1 cellular context compared by ENCODE assay signal in the genomic region with DNA sequence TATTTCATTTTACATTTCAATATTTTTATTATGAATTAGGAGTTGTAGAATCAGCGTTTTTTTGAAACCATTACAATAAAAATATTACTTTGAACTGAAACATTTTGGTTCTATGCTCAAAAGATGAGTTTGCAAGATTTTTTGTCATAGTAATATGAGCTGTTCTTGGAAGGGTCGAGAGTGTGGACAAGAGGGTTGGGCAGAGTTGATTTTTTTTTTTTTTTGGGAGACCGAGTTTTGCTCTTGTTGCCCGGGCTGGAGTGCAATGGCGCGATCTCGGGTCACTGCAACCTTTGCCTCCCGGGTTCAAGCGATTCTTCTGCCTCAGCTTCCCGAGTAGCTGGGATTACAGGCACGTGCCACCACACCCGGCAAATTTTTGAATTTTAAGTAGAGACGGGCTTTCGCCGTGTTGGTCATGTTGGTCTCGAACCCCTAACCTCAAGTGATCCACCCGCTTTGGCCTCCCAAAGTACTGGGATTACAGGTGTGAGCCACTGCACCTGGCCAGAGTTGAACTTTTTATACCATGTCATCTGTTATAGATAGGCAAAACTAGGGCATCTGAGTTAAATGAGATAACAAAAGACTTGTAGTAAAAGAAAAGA.
TF ChIP-seq lines count a peak whose summit lies in the region.

No MANE protein-coding gene starts in this region.

TF ChIP-seq in GM23338, 12 proteins besides CTCF, POLR2A, EP300 and RAD21 (continued from another document):
- TF ChIP-seq POLR2AphosphoS5 (IDR thresholded peaks at IDR 0.05; ENCODE audit: low read depth) = no peak
- TF ChIP-seq ETS1 (IDR thresholded peaks at IDR 0.05) = no peak
- TF ChIP-seq CREB1 (CRISPR knock-in tag; IDR thresholded peaks at IDR 0.05; ENCODE audit: low read depth) = no peak
- no peak for TF ChIP-seq JUNB (IDR thresholded peaks at IDR 0.05; ENCODE audit: unreplicated experiment)
- TF ChIP-seq ZNF331 (CRISPR knock-in tag; IDR thresholded peaks at IDR 0.05; ENCODE audit: low read depth) = no peak
- no peak for TF ChIP-seq ZNF462 (CRISPR knock-in tag; IDR thresholded peaks at IDR 0.05)
- TF ChIP-seq, protein P1, sequence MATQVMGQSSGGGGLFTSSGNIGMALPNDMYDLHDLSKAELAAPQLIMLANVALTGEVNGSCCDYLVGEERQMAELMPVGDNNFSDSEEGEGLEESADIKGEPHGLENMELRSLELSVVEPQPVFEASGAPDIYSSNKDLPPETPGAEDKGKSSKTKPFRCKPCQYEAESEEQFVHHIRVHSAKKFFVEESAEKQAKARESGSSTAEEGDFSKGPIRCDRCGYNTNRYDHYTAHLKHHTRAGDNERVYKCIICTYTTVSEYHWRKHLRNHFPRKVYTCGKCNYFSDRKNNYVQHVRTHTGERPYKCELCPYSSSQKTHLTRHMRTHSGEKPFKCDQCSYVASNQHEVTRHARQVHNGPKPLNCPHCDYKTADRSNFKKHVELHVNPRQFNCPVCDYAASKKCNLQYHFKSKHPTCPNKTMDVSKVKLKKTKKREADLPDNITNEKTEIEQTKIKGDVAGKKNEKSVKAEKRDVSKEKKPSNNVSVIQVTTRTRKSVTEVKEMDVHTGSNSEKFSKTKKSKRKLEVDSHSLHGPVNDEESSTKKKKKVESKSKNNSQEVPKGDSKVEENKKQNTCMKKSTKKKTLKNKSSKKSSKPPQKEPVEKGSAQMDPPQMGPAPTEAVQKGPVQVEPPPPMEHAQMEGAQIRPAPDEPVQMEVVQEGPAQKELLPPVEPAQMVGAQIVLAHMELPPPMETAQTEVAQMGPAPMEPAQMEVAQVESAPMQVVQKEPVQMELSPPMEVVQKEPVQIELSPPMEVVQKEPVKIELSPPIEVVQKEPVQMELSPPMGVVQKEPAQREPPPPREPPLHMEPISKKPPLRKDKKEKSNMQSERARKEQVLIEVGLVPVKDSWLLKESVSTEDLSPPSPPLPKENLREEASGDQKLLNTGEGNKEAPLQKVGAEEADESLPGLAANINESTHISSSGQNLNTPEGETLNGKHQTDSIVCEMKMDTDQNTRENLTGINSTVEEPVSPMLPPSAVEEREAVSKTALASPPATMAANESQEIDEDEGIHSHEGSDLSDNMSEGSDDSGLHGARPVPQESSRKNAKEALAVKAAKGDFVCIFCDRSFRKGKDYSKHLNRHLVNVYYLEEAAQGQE (IDR thresholded peaks at IDR 0.05; ENCODE audit: unreplicated experiment) = no peak
- TF ChIP-seq EZH2phosphoT487 (IDR thresholded peaks at IDR 0.05; ENCODE audit: unreplicated experiment) = no peak
- no peak for TF ChIP-seq STAT1 (IDR thresholded peaks at IDR 0.05; ENCODE audit: unreplicated experiment)
- no peak for TF ChIP-seq NANOG (IDR thresholded peaks at IDR 0.05; ENCODE audit: borderline replicate concordance)
- TF ChIP-seq EZH2 (IDR thresholded peaks at IDR 0.05; ENCODE audit: low read depth, unreplicated experiment) = no peak
